Comparison of ENCODE assay signal across 8 cellular contexts in the genomic region with DNA sequence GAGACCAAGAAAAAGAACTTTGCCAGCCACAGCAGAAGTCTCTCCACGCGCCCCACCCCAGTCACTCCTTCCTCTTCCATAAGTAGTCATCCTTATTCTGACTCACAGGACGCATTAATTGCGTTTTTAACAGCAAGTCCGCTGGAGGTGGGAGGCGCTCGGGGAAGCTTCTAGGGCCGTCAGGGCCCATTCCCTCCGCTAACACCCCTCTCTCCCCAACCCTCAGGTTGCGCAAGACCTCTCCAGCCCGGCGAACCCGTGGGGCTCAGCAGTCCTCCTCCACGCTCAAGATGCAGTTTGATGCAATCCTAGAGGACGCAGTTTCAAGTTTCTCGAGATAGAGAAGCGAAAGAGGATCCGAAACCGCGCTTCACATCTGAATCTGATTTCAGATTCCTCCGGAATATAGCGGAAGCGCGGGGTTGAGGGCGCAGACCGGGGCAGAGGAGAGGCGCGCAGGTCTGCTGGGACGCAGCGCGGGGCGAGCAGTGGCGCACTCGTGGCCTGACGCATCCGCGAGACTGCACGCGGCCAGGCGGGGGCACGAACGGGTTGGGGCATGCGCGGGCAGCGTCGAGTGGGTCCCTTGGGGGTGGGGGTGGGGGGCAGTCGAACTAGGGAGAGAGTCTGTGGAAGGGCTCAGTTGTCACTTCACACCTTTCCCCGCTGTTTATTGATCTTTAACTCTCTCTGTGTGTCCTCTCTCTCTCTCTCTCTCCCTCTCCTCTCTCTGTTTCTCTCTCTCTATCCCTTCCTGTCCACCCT. TPM values are rescaled to one million over a fixed set of nuclear protein-coding genes. Genes with fewer than 3 reads are reported as not detected.
DNase-seq lines count a peak whose midpoint lies in the region; ATAC-seq and TF ChIP-seq lines count a peak whose summit lies in the region.

No MANE protein-coding gene starts in this region.

- intact Hi-C loops in activated CD4-positive, alpha-beta T cell treated with anti-CD3 and anti-CD28 coated beads for 36 hours (cut with DNase I, micrococcal nuclease) = loop anchor here (1.0 to 5.0 kb wide), 3 partner anchors 37 to 116 kb away; a partner anchor contains a TSS
- intact Hi-C loops in left lung (cut with DNase I) = no loop called here

- H3K27ac Mint-ChIP-seq in activated CD4-positive, alpha-beta T cell treated with anti-CD3 and anti-CD28 coated beads for 36 hours = peak overlapping the region; percentile 78

- no peaks in the 10 kb centered on the region for H3K9me3 Mint-ChIP-seq in activated CD4-positive, alpha-beta T cell treated with anti-CD3 and anti-CD28 coated beads for 36 hours (ENCODE audit: low read depth)

- H3K27me3 Mint-ChIP-seq in activated CD4-positive, alpha-beta T cell treated with anti-CD3 and anti-CD28 coated beads for 36 hours = peaks cover 3% of the 10 kb centered on the region

- H3K27me3 ChIP-seq in left lung = no peaks in the 10 kb centered on the region

- no peaks in the 10 kb centered on the region for H3K36me3 Mint-ChIP-seq in activated CD4-positive, alpha-beta T cell treated with anti-CD3 and anti-CD28 coated beads for 36 hours (ENCODE audit: low read depth)

- peak overlapping the region; percentile 24 to 45 for H3K4me3 ChIP-seq in left lung

- peak; percentile 42 for TF ChIP-seq POLR2A in GM15510 (IDR thresholded peaks at IDR 0.05; ENCODE audit: borderline replicate concordance, extremely low read depth, insufficient read length)

- H3K36me3 ChIP-seq in left lung = no peaks in the 10 kb centered on the region

- H3K4me1 Mint-ChIP-seq in activated CD4-positive, alpha-beta T cell treated with anti-CD3 and anti-CD28 coated beads for 36 hours = peaks cover 11% of the 10 kb centered on the region

- TF ChIP-seq CTCF in left lung (IDR thresholded peaks at IDR 0.05) = no peak

- ATAC-seq in HG02798 (IDR thresholded peaks at IDR 0.05; ENCODE audit: poor library complexity, unreplicated experiment) (peak; percentile 86), left lung (peak; percentile 89)
- ATAC-seq in activated CD4-positive, alpha-beta T cell treated with anti-CD3 and anti-CD28 coated beads for 36 hours = peak; percentile 95

- H3K9me3 ChIP-seq in left lung = no peaks in the 10 kb centered on the region

- CTCF ChIA-PET in activated CD4-positive, alpha-beta T cell treated with anti-CD3 and anti-CD28 coated beads for 36 hours (lab: Charles Lee) = interaction anchor here (0.6 to 1.4 kb wide), 3 partner anchors 8 to 160 kb away, joined by 3 to 4 read pairs (median 3); no protein-coding TSS in a partner anchor

- POLR2A ChIA-PET in activated CD4-positive, alpha-beta T cell treated with anti-CD3 and anti-CD28 coated beads for 36 hours (lab: Charles Lee) = interaction anchor here (1.0 kb wide), 1 partner anchor 39 kb away, joined by 4 read pairs; no protein-coding TSS in a partner anchor

- peaks cover 0 to 49% of the 10 kb centered on the region in 2 donors for H3K4me1 ChIP-seq in left lung

- peak overlapping the region; percentile 74 to 94 for H3K27ac ChIP-seq in left lung

- peak overlapping the region; percentile 76 for H3K4me3 Mint-ChIP-seq in activated CD4-positive, alpha-beta T cell treated with anti-CD3 and anti-CD28 coated beads for 36 hours

- DNase-seq in A172 (ENCODE audit: low spot score) (peak; percentile 67), NCI-H1436 (lab: John Stamatoyannopoulos, UW) (peak; percentile 66), dedifferentiated amniotic fluid mesenchymal stem cell (ENCODE audit: extremely low spot score) (peak; percentile 81), left lung (peak; percentile 96)
- peak; percentile 84 for DNase-seq in activated CD4-positive, alpha-beta T cell treated with anti-CD3 and anti-CD28 coated beads for 36 hours
- peak; percentile 55 for DNase-seq in stimulated activated CD4-positive, alpha-beta T cell treated with anti-CD3 and anti-CD28 coated beads, Interleukin-2, amount 100 ng/mL, for 4 hours (ENCODE audit: low read depth)

RNA-seq across cellular contexts. Expression of a gene that starts 37.8 kb away (rescaled TPM):
- total RNA-seq in A172 (2014; rRNA removed; shearing (Covaris generic)) = 495 and 497 TPM in 2 replicates
- 100 to 1,000 TPM; 100 to 109 TPM for total RNA-seq in activated CD4-positive, alpha-beta T cell treated with anti-CD3 and anti-CD28 coated beads for 36 hours
- 1,000 to 10,000 TPM; 1,484 to 1,668 TPM for total RNA-seq in left lung

Comparison
In these comparisons a context has a peak if more than half of its experiments do, and no peak if none do; other contexts are left out.
1. Peak in every context shown above with its lines: DNase-seq, ATAC-seq, H3K4me3 ChIP-seq and H3K27ac ChIP-seq.
2. intact Hi-C loops: an anchor here in activated CD4-positive, alpha-beta T cell treated with anti-CD3 and anti-CD28 coated beads for 36 hours (1.0 to 5.0 kb wide); none called in left lung.